13 cellular contexts compared by ENCODE assay signal in the genomic region with DNA sequence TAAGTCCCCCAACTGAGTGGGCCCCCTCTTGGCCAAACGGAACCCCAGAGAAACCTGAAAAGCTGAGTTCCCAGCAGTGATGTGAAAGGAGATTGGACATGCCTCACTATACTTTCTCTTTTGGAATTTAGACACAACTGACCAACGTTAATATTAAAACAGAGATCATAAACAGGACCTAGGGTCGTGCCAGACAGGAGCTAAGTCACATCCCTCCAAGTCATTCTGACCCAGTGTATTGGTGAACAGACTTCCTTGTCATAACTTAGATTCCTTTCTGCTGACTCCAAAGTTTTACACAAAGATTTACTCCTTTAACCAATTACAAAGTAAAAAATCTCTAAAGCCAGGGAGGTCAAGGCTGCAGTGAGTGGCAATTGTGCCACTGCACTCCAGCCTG. TPM values are rescaled to one million over a fixed set of nuclear protein-coding genes. Genes with fewer than 3 reads are reported as not detected.
DNase-seq lines count a peak whose midpoint lies in the region; ATAC-seq, FAIRE-seq and TF ChIP-seq lines count a peak whose summit lies in the region.
"Had no signal": no experiment of that assay in that cellular context is flagged by ENCODE, and none has a peak within 500 bp of the region (broad histone marks: within the 10 kb centered on the region; RNA-seq: fewer than 3 reads in every experiment).

No MANE protein-coding gene starts in this region.

- DNase-seq in A549 (ENCODE audit: low read depth in 1 of 2, low spot score in 1 of 2) (peak in 1 of 2 experiments; percentile 54), fibroblast of the aortic adventitia (ENCODE audit: low read depth) (peak; percentile 65), SIG-M5 treated with dmso at 0.1 percent for 504 hours (lab: John Stamatoyannopoulos, UW; ENCODE audit: unreplicated experiment) (no peak), SIG-M5 (lab: John Stamatoyannopoulos, UW) (no peak), Right ventricle myocardium superior (no peak)
- DNase-seq in stimulated activated CD4-positive, alpha-beta T cell treated with anti-CD3 and anti-CD28 coated beads, Interleukin-15, amount 100 ng/mL, for 24 hours = no peak
- DNase-seq: DMS79 treated with DMSO at 0.1 percent for 48 hours, kidney had no signal

- TF ChIP-seq POLR2A in A549 (IDR thresholded peaks at IDR 0.05; ENCODE audit: low read length) = no peak

- no peak overlapping the region for H3K4me3 ChIP-seq in A549
- H3K4me3 ChIP-seq in WI38 (ENCODE audit: low read depth, low read length) = peak overlapping the region; percentile 29; the same call in 1 of the 2 replicates
- H3K4me3 ChIP-seq in fibroblast of the aortic adventitia (ENCODE audit: low read depth, low read length) = no peak overlapping the region
- H3K4me3 ChIP-seq: tibial nerve had no signal

- ATAC-seq in A549 (peak; percentile 73 to 74; a peak in 5 of 6 replicates), GM18909 (IDR thresholded peaks at IDR 0.05; ENCODE audit: poor library complexity, unreplicated experiment) (peak; percentile 26), Right ventricle myocardium superior (ENCODE audit: poor library complexity) (no peak)

- H3K27ac ChIP-seq in A549 = peak overlapping the region in 1 of 2 experiments; percentile 69; a peak in 4 of 6 replicates
- H3K27ac ChIP-seq: HL-60, VCaP had no signal

- TF ChIP-seq CTCF in A549 (IDR thresholded peaks at IDR 0.05) (no peak), WI38 (IDR thresholded peaks at IDR 0.05; ENCODE audit: low read depth, low read length) (no peak), fibroblast of the aortic adventitia (IDR thresholded peaks at IDR 0.05; ENCODE audit: insufficient read depth, low read length) (no peak)

- H3K4me1 ChIP-seq in A549 = peaks cover 17% of the 10 kb centered on the region

- intact Hi-C loops in Right ventricle myocardium superior (cut with DNase I) = no loop called here

- no peaks in the 10 kb centered on the region for H3K9me3 ChIP-seq in A549
- H3K9me3 ChIP-seq: tibial nerve had no signal

- CTCF ChIA-PET in A549 (lab: Yijun Ruan, JAX) = no interaction called here

- 21% methylated on average over 3 of the region's 3 CpGs for WGBS in A549 (ENCODE audit: missing lambda C conversion rate)

- no peak for TF ChIP-seq RAD21 in A549 (conservative IDR thresholded peaks at IDR 0.05 in 1 of 2, IDR thresholded peaks at IDR 0.05 in 1 of 2)

- peak overlapping the region; percentile 48 for H3K4me2 ChIP-seq in A549

- no peak for TF ChIP-seq EP300 in A549 (IDR thresholded peaks at IDR 0.05)

- POLR2A ChIA-PET in A549 (lab: Yijun Ruan, JAX) = no interaction called here

- no peak for FAIRE-seq in A549 (lab: Jason Lieb, UNC)
- FAIRE-seq: kidney had no signal

TF ChIP-seq in A549, 52 proteins besides CTCF, POLR2A, EP300 and RAD21:
- TF ChIP-seq CBX8 (IDR thresholded peaks at IDR 0.05) (no peak), MAFK (IDR thresholded peaks at IDR 0.05; ENCODE audit: partially characterized antibody) (peak; percentile 73)

RNA-seq across cellular contexts. Expression of a gene that starts 46.9 kb away (rescaled TPM):
- polyA plus RNA-seq in A549 (2011; rRNA removed) (53.2 and 54.0 TPM in 2 replicates), A549 (2017; fragmentation: RNase III; extraction: RNeasy Plus Mini Kit Qiagen cat#74134 plus additional on column Dnase treatment) (48.5 to 53.6 TPM (median 50.5 TPM) in 3 replicates)
- 56.3 and 60.1 TPM in 2 replicates for polyA plus RNA-seq in A549 (2012; cell fraction: cytosol; rRNA removed)
- 48.4 and 64.3 TPM in 2 replicates for polyA plus RNA-seq in A549 (2012; cell fraction: nucleus; rRNA removed)
- polyA minus RNA-seq in A549 (2011; rRNA and poly(A)+ RNA removed) = 79.5 and 83.6 TPM in 2 replicates
- total RNA-seq in fibroblast of the aortic adventitia (ENCODE audit: low replicate concordance) (16.0 and 24.0 TPM in 2 replicates), Right ventricle myocardium superior (21.0 TPM)
